Comparison of ENCODE assay signal across 16 cellular contexts in the genomic region with DNA sequence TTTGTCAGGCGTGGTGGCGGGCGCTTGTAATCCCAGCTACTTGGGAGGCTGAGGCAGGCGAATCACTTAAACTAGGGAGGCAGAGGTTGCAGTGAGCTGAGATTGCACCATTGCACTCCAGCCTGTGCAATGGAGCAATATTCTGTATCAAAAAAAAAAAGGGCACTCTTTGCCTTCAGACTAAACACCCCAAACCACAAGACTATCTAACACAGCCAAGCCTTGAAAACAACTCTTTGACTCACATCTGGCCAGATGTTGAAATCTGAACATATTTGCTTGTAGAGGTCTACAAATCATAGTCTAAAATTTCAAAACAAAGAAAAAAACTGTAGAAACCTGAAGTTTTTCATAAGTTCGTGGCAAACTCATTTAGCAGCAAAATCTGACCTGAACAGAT.
DNase-seq lines count a peak whose midpoint lies in the region; ATAC-seq and TF ChIP-seq lines count a peak whose summit lies in the region.
"Had no signal": no experiment of that assay in that cellular context is flagged by ENCODE, and none has a peak within 500 bp of the region (broad histone marks: within the 10 kb centered on the region; RNA-seq: fewer than 3 reads in every experiment).

No MANE protein-coding gene starts in this region.

- intact Hi-C loops in aorta (cut with DNase I) (no loop called here), Right ventricle myocardium inferior (cut with DNase I) (no loop called here), left ventricle myocardium superior (cut with micrococcal nuclease) (no loop called here)

- no peak overlapping the region for H3K4me3 ChIP-seq in HFF-Myc (replicated peaks; ENCODE audit: low read depth, low read length)
- no peak overlapping the region for H3K4me3 ChIP-seq in foreskin fibroblast (ENCODE audit: low read depth in 1 of 2, low read length in 2 of 2)
- no peak overlapping the region for H3K4me3 ChIP-seq in aorta (ENCODE audit: low read length in 2 of 2)

- no peak for TF ChIP-seq CTCF in HFF-Myc (IDR thresholded peaks at IDR 0.05; ENCODE audit: low read depth, low read length, missing control alignments)
- TF ChIP-seq CTCF in foreskin fibroblast (IDR thresholded peaks at IDR 0.05; ENCODE audit: low read depth, low read length): no peak

- H3K9me3 ChIP-seq in aorta (ENCODE audit: control insufficient read depth, low read length): no peaks in the 10 kb centered on the region
- H3K9me3 ChIP-seq: BE2C had no signal

- H3K4me1 ChIP-seq in aorta (ENCODE audit: control insufficient read depth in 1 of 2, insufficient read depth in 2 of 2, low read length in 2 of 2): no peaks in the 10 kb centered on the region
- H3K4me1 ChIP-seq: BE2C had no signal

- H3K27ac ChIP-seq in aorta (ENCODE audit: low read depth in 1 of 2, low read length in 2 of 2): no peak overlapping the region

- ATAC-seq in aorta (ENCODE audit: low FRiP score) (no peak), Right ventricle myocardium inferior (no peak), left ventricle myocardium superior (no peak), HG03469 (IDR thresholded peaks at IDR 0.05; ENCODE audit: unreplicated experiment) (no peak)
- ATAC-seq: Panc1 had no signal

- H3K36me3 ChIP-seq in aorta (ENCODE audit: control insufficient read depth in 1 of 2, insufficient read depth in 2 of 2, low read length in 1 of 2): no peaks in the 10 kb centered on the region
- H3K36me3 ChIP-seq: BE2C had no signal

- WGBS in aorta, 2 donors: 80 to 81% methylated on average over 5 of the region's 5 CpGs

- no peaks in the 10 kb centered on the region for H3K27me3 ChIP-seq in aorta (ENCODE audit: control insufficient read depth in 1 of 2, insufficient read depth in 2 of 2, low read length in 1 of 2)
- H3K27me3 ChIP-seq: BE2C had no signal

- DNase-seq in AG08395 (ENCODE audit: low spot score) (peak; percentile 62), HFF-Myc (ENCODE audit: extremely low read depth, low read depth) (peak; percentile 65), amniotic epithelial cell (ENCODE audit: low read depth) (peak; percentile 100), foreskin fibroblast (peak; percentile 88 to 92), aorta (no peak), Right ventricle myocardium inferior (ENCODE audit: missing footprints) (no peak), left ventricle myocardium superior (no peak)
- DNase-seq: activated CD4-positive, alpha-beta T cell treated with anti-CD3 and anti-CD28 coated beads, Interleukin-2, amount 50 U/mL, for 1 hour; BE2C; central memory CD4-positive, alpha-beta T cell; DMS153; midbrain; NCI-H1092; T-helper 9 cell had no signal

Comparison
In these comparisons a context has a peak if more than half of its experiments do, and no peak if none do; other contexts are left out.
1. DNase-seq: peak in AG08395 (single experiment), HFF-Myc (single experiment), amniotic epithelial cell (single experiment) and foreskin fibroblast (2 of 2); none in aorta (0 of 2), Right ventricle myocardium inferior (single experiment) and left ventricle myocardium superior (single experiment).